In genomic region chr12:53054112-53054878, GRCh38 we compare ENCODE assay signal across 1 cellular context.
TF ChIP-seq lines count a peak whose summit lies in the region.

No MANE protein-coding gene starts in this region.

TF ChIP-seq in HEK293, 187 proteins besides CTCF, POLR2A, EP300 and RAD21 (continued from another document and continues in another):
- TF ChIP-seq ZNF391 (tag by site-specific recombination; IDR thresholded peaks at IDR 0.05; ENCODE audit: borderline replicate concordance, low read depth) (peak; percentile 12; the same call in 1 of the 2 replicates), OSR2 (tag by site-specific recombination; IDR thresholded peaks at IDR 0.05) (no peak), ZBTB11 (tag by site-specific recombination; conservative IDR thresholded peaks at IDR 0.05; ENCODE audit: low read depth) (no peak), MYNN (tag by site-specific recombination; IDR thresholded peaks at IDR 0.05; ENCODE audit: borderline replicate concordance) (no peak), ZNF701 (tag by site-specific recombination; IDR thresholded peaks at IDR 0.05) (no peak), ZNF670 (tag by site-specific recombination; IDR thresholded peaks at IDR 0.05; ENCODE audit: low read depth) (no peak), GLI4 (tag by site-specific recombination; IDR thresholded peaks at IDR 0.05) (no peak), PATZ1 (tag by site-specific recombination; IDR thresholded peaks at IDR 0.05) (no peak), ZNF354C (tag by site-specific recombination; IDR thresholded peaks at IDR 0.05; ENCODE audit: borderline replicate concordance, low read depth) (no peak), MZF1 (tag by site-specific recombination; IDR thresholded peaks at IDR 0.05; ENCODE audit: borderline replicate concordance) (no peak), WT1 (tag by site-specific recombination; IDR thresholded peaks at IDR 0.05) (0 out of 2 replicates have a peak, but pooled peaks have one; percentile 20), ZNF747 (tag by site-specific recombination; IDR thresholded peaks at IDR 0.05) (no peak), ZNF138 (tag by site-specific recombination; IDR thresholded peaks at IDR 0.05; ENCODE audit: borderline replicate concordance) (no peak), BCL11B (tag by site-specific recombination; IDR thresholded peaks at IDR 0.05; ENCODE audit: low read depth) (no peak), ZNF501 (tag by site-specific recombination; IDR thresholded peaks at IDR 0.05) (peak; percentile 26; the same call in 1 of the 2 replicates), ZNF677 (tag by site-specific recombination; IDR thresholded peaks at IDR 0.05) (no peak), ZNF585B (tag by site-specific recombination; IDR thresholded peaks at IDR 0.05) (no peak), ZBTB6 (tag by site-specific recombination; IDR thresholded peaks at IDR 0.05) (peak; percentile 85), ZNF184 (tag by site-specific recombination; IDR thresholded peaks at IDR 0.05) (no peak), SALL2 (tag by site-specific recombination; IDR thresholded peaks at IDR 0.05; ENCODE audit: borderline replicate concordance) (no peak), ZNF302 (tag by site-specific recombination; IDR thresholded peaks at IDR 0.05; ENCODE audit: low read depth) (no peak), ZNF274 (IDR thresholded peaks at IDR 0.05; ENCODE audit: low read length) (no peak), ZNF274 (tag by site-specific recombination; IDR thresholded peaks at IDR 0.05; ENCODE audit: borderline replicate concordance) (no peak), KLF8 (tag by site-specific recombination; IDR thresholded peaks at IDR 0.05) (peak; percentile 68; the same call in 1 of the 2 replicates), ZNF157 (tag by site-specific recombination; IDR thresholded peaks at IDR 0.05) (no peak), GFI1B (tag by site-specific recombination; IDR thresholded peaks at IDR 0.05) (no peak), ZNF146 (tag by site-specific recombination; IDR thresholded peaks at IDR 0.05) (no peak), FEZF1 (tag by site-specific recombination; IDR thresholded peaks at IDR 0.05) (no peak), ZNF549 (tag by site-specific recombination; IDR thresholded peaks at IDR 0.05) (no peak), ZNF169 (tag by site-specific recombination; IDR thresholded peaks at IDR 0.05) (no peak), IKZF3 (tag by site-specific recombination; IDR thresholded peaks at IDR 0.05) (no peak), ZNF155 (tag by site-specific recombination; IDR thresholded peaks at IDR 0.05) (no peak), ZNF791 (tag by site-specific recombination; IDR thresholded peaks at IDR 0.05) (no peak), ZNF596 (tag by site-specific recombination; IDR thresholded peaks at IDR 0.05) (no peak), ZNF548 (tag by site-specific recombination; IDR thresholded peaks at IDR 0.05) (no peak), ZXDB (tag by site-specific recombination; IDR thresholded peaks at IDR 0.05) (no peak), ZNF48 (tag by site-specific recombination; IDR thresholded peaks at IDR 0.05) (no peak), ZNF211 (tag by site-specific recombination; IDR thresholded peaks at IDR 0.05; ENCODE audit: low read depth) (no peak), SP2 (tag by site-specific recombination; IDR thresholded peaks at IDR 0.05) (peak; percentile 95), TCF7L2 (IDR thresholded peaks at IDR 0.05; ENCODE audit: borderline replicate concordance, low read depth, low read length) (no peak), ZNF571 (tag by site-specific recombination; IDR thresholded peaks at IDR 0.05) (no peak), ZNF777 (tag by site-specific recombination; IDR thresholded peaks at IDR 0.05; ENCODE audit: borderline replicate concordance) (no peak), ZNF513 (tag by site-specific recombination; IDR thresholded peaks at IDR 0.05) (no peak), ZNF335 (tag by site-specific recombination; conservative IDR thresholded peaks at IDR 0.05) (peak; percentile 79), ZNF266 (tag by site-specific recombination; IDR thresholded peaks at IDR 0.05; ENCODE audit: low read depth) (no peak), ZNF830 (tag by site-specific recombination; IDR thresholded peaks at IDR 0.05; ENCODE audit: low read depth) (no peak)
- TF ChIP-seq, protein P1, sequence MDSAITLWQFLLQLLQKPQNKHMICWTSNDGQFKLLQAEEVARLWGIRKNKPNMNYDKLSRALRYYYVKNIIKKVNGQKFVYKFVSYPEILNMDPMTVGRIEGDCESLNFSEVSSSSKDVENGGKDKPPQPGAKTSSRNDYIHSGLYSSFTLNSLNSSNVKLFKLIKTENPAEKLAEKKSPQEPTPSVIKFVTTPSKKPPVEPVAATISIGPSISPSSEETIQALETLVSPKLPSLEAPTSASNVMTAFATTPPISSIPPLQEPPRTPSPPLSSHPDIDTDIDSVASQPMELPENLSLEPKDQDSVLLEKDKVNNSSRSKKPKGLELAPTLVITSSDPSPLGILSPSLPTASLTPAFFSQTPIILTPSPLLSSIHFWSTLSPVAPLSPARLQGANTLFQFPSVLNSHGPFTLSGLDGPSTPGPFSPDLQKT (IDR thresholded peaks at IDR 0.05; ENCODE audit: borderline replicate concordance, low read depth, low read length), result no peak
- TF ChIP-seq, protein P2, sequence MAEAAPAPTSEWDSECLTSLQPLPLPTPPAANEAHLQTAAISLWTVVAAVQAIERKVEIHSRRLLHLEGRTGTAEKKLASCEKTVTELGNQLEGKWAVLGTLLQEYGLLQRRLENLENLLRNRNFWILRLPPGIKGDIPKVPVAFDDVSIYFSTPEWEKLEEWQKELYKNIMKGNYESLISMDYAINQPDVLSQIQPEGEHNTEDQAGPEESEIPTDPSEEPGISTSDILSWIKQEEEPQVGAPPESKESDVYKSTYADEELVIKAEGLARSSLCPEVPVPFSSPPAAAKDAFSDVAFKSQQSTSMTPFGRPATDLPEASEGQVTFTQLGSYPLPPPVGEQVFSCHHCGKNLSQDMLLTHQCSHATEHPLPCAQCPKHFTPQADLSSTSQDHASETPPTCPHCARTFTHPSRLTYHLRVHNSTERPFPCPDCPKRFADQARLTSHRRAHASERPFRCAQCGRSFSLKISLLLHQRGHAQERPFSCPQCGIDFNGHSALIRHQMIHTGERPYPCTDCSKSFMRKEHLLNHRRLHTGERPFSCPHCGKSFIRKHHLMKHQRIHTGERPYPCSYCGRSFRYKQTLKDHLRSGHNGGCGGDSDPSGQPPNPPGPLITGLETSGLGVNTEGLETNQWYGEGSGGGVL (tag by site-specific recombination; IDR thresholded peaks at IDR 0.05), result no peak
- TF ChIP-seq, protein P3, sequence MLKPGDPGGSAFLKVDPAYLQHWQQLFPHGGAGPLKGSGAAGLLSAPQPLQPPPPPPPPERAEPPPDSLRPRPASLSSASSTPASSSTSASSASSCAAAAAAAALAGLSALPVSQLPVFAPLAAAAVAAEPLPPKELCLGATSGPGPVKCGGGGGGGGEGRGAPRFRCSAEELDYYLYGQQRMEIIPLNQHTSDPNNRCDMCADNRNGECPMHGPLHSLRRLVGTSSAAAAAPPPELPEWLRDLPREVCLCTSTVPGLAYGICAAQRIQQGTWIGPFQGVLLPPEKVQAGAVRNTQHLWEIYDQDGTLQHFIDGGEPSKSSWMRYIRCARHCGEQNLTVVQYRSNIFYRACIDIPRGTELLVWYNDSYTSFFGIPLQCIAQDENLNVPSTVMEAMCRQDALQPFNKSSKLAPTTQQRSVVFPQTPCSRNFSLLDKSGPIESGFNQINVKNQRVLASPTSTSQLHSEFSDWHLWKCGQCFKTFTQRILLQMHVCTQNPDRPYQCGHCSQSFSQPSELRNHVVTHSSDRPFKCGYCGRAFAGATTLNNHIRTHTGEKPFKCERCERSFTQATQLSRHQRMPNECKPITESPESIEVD (tag by site-specific recombination; IDR thresholded peaks at IDR 0.05), result no peak
- TF ChIP-seq, protein P4, sequence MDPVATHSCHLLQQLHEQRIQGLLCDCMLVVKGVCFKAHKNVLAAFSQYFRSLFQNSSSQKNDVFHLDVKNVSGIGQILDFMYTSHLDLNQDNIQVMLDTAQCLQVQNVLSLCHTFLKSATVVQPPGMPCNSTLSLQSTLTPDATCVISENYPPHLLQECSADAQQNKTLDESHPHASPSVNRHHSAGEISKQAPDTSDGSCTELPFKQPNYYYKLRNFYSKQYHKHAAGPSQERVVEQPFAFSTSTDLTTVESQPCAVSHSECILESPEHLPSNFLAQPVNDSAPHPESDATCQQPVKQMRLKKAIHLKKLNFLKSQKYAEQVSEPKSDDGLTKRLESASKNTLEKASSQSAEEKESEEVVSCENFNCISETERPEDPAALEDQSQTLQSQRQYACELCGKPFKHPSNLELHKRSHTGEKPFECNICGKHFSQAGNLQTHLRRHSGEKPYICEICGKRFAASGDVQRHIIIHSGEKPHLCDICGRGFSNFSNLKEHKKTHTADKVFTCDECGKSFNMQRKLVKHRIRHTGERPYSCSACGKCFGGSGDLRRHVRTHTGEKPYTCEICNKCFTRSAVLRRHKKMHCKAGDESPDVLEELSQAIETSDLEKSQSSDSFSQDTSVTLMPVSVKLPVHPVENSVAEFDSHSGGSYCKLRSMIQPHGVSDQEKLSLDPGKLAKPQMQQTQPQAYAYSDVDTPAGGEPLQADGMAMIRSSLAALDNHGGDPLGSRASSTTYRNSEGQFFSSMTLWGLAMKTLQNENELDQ (tag by site-specific recombination; IDR thresholded peaks at IDR 0.05; ENCODE audit: low read depth), result no peak
- TF ChIP-seq, protein P5, sequence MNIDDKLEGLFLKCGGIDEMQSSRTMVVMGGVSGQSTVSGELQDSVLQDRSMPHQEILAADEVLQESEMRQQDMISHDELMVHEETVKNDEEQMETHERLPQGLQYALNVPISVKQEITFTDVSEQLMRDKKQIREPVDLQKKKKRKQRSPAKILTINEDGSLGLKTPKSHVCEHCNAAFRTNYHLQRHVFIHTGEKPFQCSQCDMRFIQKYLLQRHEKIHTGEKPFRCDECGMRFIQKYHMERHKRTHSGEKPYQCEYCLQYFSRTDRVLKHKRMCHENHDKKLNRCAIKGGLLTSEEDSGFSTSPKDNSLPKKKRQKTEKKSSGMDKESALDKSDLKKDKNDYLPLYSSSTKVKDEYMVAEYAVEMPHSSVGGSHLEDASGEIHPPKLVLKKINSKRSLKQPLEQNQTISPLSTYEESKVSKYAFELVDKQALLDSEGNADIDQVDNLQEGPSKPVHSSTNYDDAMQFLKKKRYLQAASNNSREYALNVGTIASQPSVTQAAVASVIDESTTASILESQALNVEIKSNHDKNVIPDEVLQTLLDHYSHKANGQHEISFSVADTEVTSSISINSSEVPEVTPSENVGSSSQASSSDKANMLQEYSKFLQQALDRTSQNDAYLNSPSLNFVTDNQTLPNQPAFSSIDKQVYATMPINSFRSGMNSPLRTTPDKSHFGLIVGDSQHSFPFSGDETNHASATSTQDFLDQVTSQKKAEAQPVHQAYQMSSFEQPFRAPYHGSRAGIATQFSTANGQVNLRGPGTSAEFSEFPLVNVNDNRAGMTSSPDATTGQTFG (tag by site-specific recombination; IDR thresholded peaks at IDR 0.05; ENCODE audit: borderline replicate concordance), result no peak
